1 cellular context compared by ENCODE assay signal in the genomic region with DNA sequence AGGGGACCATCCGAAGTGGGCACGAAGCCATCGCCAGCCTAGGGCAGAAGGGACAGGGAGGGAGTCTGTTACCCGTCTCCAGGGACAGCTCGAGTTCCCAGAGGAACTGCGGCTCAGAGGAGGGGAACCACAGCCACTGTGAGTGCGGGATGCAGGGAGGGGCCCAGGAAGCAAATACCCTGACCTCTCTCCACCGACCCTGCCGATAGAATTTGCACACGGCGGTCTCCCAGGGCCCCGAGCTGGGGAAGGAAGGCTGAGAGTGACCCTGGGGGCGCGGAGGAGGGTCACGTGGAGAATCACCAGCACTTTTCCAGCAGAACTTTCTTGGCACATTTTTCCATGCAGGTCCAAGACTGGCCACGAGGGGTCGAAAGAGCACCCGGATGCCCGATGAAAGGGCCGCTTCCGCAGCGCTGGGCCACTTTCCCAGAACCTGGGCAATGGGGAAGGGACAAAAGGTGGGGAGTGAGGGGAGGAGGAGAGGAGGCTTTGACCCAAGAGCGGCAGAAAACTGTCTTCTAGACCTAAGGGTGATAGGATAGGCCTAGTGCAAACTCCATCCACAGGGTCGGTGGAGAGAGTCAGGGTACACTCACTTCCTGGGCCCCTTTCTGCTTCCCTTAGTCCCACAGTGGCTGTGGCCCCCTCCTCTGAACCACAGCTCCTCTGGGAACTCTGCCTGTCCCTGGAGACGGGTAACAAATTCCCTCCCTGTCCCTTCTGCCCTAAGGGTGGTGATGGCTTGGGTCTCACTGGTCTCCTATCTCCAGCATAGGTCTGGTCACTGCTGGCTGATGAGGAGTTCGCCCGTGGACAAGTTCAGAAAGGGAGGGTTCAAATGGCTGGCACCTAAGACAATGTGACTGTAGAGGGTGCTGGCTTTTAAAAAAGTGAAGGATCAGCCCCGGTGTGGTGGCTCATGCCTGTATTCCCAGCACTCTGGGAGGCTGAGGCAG.
A peak's percentile ranks its signal among the peaks of the same experiment; 100 is the strongest.
TF ChIP-seq lines count a peak whose summit lies in the region.

No MANE protein-coding gene starts in this region.

TF ChIP-seq in HEK293, 187 proteins besides CTCF, POLR2A, EP300 and RAD21 (continued from another document):
- no peak for TF ChIP-seq ZBTB44 (tag by site-specific recombination; IDR thresholded peaks at IDR 0.05)
- TF ChIP-seq ZNF600 (tag by site-specific recombination; IDR thresholded peaks at IDR 0.05): 0 out of 2 replicates have a peak, but pooled peaks have one; percentile 30
- no peak for TF ChIP-seq ZNF404 (tag by site-specific recombination; IDR thresholded peaks at IDR 0.05)
- TF ChIP-seq WT1 (tag by site-specific recombination; IDR thresholded peaks at IDR 0.05): 0 out of 2 replicates have a peak, but pooled peaks have one; percentile 35
- TF ChIP-seq ZBTB11 (tag by site-specific recombination; conservative IDR thresholded peaks at IDR 0.05; ENCODE audit: low read depth): peak; percentile 48; the same call in 1 of the 2 replicates
- TF ChIP-seq, protein P1, sequence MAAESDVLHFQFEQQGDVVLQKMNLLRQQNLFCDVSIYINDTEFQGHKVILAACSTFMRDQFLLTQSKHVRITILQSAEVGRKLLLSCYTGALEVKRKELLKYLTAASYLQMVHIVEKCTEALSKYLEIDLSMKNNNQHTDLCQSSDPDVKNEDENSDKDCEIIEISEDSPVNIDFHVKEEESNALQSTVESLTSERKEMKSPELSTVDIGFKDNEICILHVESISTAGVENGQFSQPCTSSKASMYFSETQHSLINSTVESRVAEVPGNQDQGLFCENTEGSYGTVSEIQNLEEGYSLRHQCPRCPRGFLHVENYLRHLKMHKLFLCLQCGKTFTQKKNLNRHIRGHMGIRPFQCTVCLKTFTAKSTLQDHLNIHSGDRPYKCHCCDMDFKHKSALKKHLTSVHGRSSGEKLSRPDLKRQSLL (tag by site-specific recombination; IDR thresholded peaks at IDR 0.05): peak; percentile 21; the same call in 1 of the 2 replicates
- TF ChIP-seq, protein P2, sequence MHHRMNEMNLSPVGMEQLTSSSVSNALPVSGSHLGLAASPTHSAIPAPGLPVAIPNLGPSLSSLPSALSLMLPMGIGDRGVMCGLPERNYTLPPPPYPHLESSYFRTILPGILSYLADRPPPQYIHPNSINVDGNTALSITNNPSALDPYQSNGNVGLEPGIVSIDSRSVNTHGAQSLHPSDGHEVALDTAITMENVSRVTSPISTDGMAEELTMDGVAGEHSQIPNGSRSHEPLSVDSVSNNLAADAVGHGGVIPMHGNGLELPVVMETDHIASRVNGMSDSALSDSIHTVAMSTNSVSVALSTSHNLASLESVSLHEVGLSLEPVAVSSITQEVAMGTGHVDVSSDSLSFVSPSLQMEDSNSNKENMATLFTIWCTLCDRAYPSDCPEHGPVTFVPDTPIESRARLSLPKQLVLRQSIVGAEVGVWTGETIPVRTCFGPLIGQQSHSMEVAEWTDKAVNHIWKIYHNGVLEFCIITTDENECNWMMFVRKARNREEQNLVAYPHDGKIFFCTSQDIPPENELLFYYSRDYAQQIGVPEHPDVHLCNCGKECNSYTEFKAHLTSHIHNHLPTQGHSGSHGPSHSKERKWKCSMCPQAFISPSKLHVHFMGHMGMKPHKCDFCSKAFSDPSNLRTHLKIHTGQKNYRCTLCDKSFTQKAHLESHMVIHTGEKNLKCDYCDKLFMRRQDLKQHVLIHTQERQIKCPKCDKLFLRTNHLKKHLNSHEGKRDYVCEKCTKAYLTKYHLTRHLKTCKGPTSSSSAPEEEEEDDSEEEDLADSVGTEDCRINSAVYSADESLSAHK (tag by site-specific recombination; IDR thresholded peaks at IDR 0.05): no peak
- TF ChIP-seq KLF16 (tag by site-specific recombination; IDR thresholded peaks at IDR 0.05): 0 out of 2 replicates have a peak, but pooled peaks have one; percentile 25
- no peak for TF ChIP-seq MYNN (tag by site-specific recombination; IDR thresholded peaks at IDR 0.05; ENCODE audit: borderline replicate concordance)
- peak; percentile 71; the same call in 1 of the 2 replicates for TF ChIP-seq ZNF561 (tag by site-specific recombination; IDR thresholded peaks at IDR 0.05; ENCODE audit: borderline replicate concordance)
- no peak for TF ChIP-seq ZNF776 (tag by site-specific recombination; IDR thresholded peaks at IDR 0.05; ENCODE audit: borderline replicate concordance)
- peak; percentile 36 for TF ChIP-seq ZBTB26 (tag by site-specific recombination; optimal IDR thresholded peaks at IDR 0.05)
- peak; percentile 72 for TF ChIP-seq ZEB2 (tag by site-specific recombination; IDR thresholded peaks at IDR 0.05)
- TF ChIP-seq SETDB1 (IDR thresholded peaks at IDR 0.05; ENCODE audit: insufficient read length, low read length): no peak
- TF ChIP-seq, protein P3, sequence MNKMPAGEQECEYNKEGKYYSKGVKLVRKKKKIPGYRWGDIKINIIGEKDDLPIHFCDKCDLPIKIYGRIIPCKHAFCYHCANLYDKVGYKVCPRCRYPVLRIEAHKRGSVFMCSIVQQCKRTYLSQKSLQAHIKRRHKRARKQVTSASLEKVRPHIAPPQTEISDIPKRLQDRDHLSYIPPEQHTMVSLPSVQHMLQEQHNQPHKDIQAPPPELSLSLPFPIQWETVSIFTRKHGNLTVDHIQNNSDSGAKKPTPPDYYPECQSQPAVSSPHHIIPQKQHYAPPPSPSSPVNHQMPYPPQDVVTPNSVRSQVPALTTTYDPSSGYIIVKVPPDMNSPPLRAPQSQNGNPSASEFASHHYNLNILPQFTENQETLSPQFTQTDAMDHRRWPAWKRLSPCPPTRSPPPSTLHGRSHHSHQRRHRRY (tag by site-specific recombination; IDR thresholded peaks at IDR 0.05): no peak
TF ChIP-seq in HEK293: peak in this region for 46.
